Comparison of ENCODE assay signal across 12 cellular contexts in genomic region chr19:5829567-5830315, GRCh38. TPM values are rescaled to one million over a fixed set of nuclear protein-coding genes. Genes with fewer than 3 reads are reported as not detected.
DNase-seq lines count a peak whose midpoint lies in the region; ATAC-seq and TF ChIP-seq lines count a peak whose summit lies in the region.
"Had no signal": no experiment of that assay in that cellular context is flagged by ENCODE, and none has a peak within 500 bp of the region (broad histone marks: within the 10 kb centered on the region; RNA-seq: fewer than 3 reads in every experiment).

No MANE protein-coding gene starts in this region.

- peak overlapping the region; percentile 97 for H3K27ac ChIP-seq in SK-N-MC
- H3K27ac ChIP-seq: neutrophil, SJCRH30 had no signal

- BruUV-seq in Calu3 (replicated peaks; lab: Mats Ljungman, UMichigan) = no TSS peak

- TF ChIP-seq CTCF in fibroblast of villous mesenchyme (IDR thresholded peaks at IDR 0.05; ENCODE audit: insufficient read depth, low read depth, low read length) = no peak
- no peak for TF ChIP-seq CTCF in Calu3 (IDR thresholded peaks at IDR 0.05; ENCODE audit: unreplicated experiment)

- ATAC-seq in activated T-cell treated with anti-CD3 and anti-CD28 coated beads, Interleukin-2, amount 50 U/mL, for 72 hours (replicated peaks in 1 of 2) = no peak
- no peak for ATAC-seq in GM18505 (IDR thresholded peaks at IDR 0.05; ENCODE audit: unreplicated experiment)

- no peaks in the 10 kb centered on the region for H3K9me3 ChIP-seq in SK-N-MC (ENCODE audit: low read depth, low read length)
- H3K9me3 ChIP-seq: neutrophil, SJCRH30 had no signal

- H3K36me3 Mint-ChIP-seq in activated T-cell treated with anti-CD3 and anti-CD28 coated beads, Interleukin-2, amount 50 U/mL, for 72 hours (ENCODE audit: insufficient read depth in 2 of 2) = peaks cover 2% of the 10 kb centered on the region in 2 donors
- peaks cover 12% of the 10 kb centered on the region for H3K36me3 Mint-ChIP-seq in Calu3 (ENCODE audit: insufficient read depth, unreplicated experiment)

- H3K9ac ChIP-seq in SK-N-MC (ENCODE audit: insufficient read length) = no peak overlapping the region

- intact Hi-C loops in Calu3 (cut with micrococcal nuclease; ENCODE audit: unreplicated experiment) = no loop called here

- no peaks in the 10 kb centered on the region for H3K9me3 Mint-ChIP-seq in activated T-cell treated with anti-CD3 and anti-CD28 coated beads, Interleukin-2, amount 50 U/mL, for 72 hours
- no peaks in the 10 kb centered on the region for H3K9me3 Mint-ChIP-seq in Calu3 (ENCODE audit: low read depth, unreplicated experiment)

- H3K36me3 ChIP-seq in SK-N-MC (ENCODE audit: insufficient read depth, low read length) = no peaks in the 10 kb centered on the region
- H3K36me3 ChIP-seq: neutrophil, SJCRH30 had no signal

- CTCF ChIA-PET in Calu3 (lab: Charles Lee) = interaction anchor here (0.6 kb wide), 1 partner anchor 8 kb away, joined by 3 read pairs; no protein-coding TSS in a partner anchor

- TF ChIP-seq POLR2A in GM18505 (IDR thresholded peaks at IDR 0.05; ENCODE audit: borderline replicate concordance, extremely low read depth, insufficient read depth, insufficient read length) = no peak

- no peak for DNase-seq in activated T-cell treated with anti-CD3 and anti-CD28 coated beads, Interleukin-2, amount 50 U/mL, for 72 hours
- no peak for DNase-seq in activated T-cell treated with anti-CD3 and anti-CD28 coated beads, Interleukin-2, amount 50 U/mL, for 1 hour
- DNase-seq in SK-N-MC (ENCODE audit: low read depth, low spot score) (no peak), fibroblast of villous mesenchyme (ENCODE audit: low read depth) (no peak), skeletal muscle cell (ENCODE audit: low read depth) (no peak), Calu3 (no peak), ACHN (no peak)
- DNase-seq: dermis blood vessel endothelial cell had no signal

- peak overlapping the region; percentile 71 to 97 for H3K4me3 Mint-ChIP-seq in activated T-cell treated with anti-CD3 and anti-CD28 coated beads, Interleukin-2, amount 50 U/mL, for 72 hours
- H3K4me3 Mint-ChIP-seq in Calu3 (ENCODE audit: low read depth, unreplicated experiment) = no peak overlapping the region

- in situ Hi-C loops in ACHN (cut with HindIII; ENCODE audit: low pct_ligation_motif_present, low pct_unique_long_range_greater_than_20kb, low sequenced_read_pairs) = no loop called here

- no peaks in the 10 kb centered on the region for H3K27me3 Mint-ChIP-seq in activated T-cell treated with anti-CD3 and anti-CD28 coated beads, Interleukin-2, amount 50 U/mL, for 72 hours (ENCODE audit: low read depth)
- no peaks in the 10 kb centered on the region for H3K27me3 Mint-ChIP-seq in Calu3 (ENCODE audit: unreplicated experiment)

- H3K4me3 ChIP-seq in SK-N-MC (peak overlapping the region; percentile 87), fibroblast of villous mesenchyme (ENCODE audit: low read depth, low read length) (peak overlapping the region; percentile 86), skeletal muscle cell (ENCODE audit: low read depth, low read length) (peak overlapping the region; percentile 81)

- H3K4me1 Mint-ChIP-seq in activated T-cell treated with anti-CD3 and anti-CD28 coated beads, Interleukin-2, amount 50 U/mL, for 72 hours (ENCODE audit: low read depth) = peaks cover 8% of the 10 kb centered on the region
- H3K4me1 Mint-ChIP-seq in Calu3 (ENCODE audit: low read depth, unreplicated experiment) = no peaks in the 10 kb centered on the region

- peak overlapping the region; percentile 83 for H3K27ac Mint-ChIP-seq in activated T-cell treated with anti-CD3 and anti-CD28 coated beads, Interleukin-2, amount 50 U/mL, for 72 hours
- H3K27ac Mint-ChIP-seq in Calu3 (ENCODE audit: unreplicated experiment) = no peak overlapping the region

RNA-seq across cellular contexts. Expression of gene FUT6, which starts 9.8 kb away (rescaled TPM):
- total RNA-seq in activated T-cell treated with anti-CD3 and anti-CD28 coated beads, Interleukin-2, amount 50 U/mL, for 72 hours = under 1 TPM in 1 of 2 donors, not detected in 1; 0.21 TPM
- total RNA-seq in fibroblast of villous mesenchyme (not detected in 2 replicates), Calu3 (2022) (1.8 and 2.8 TPM in 2 replicates)
- total RNA-seq: activated CD8-positive, alpha-beta memory T cell treated with anti-CD3 and anti-CD28 coated beads for 36 hours; dermis blood vessel endothelial cell had no signal

RNA-seq across cellular contexts. Expression of gene FUT3, which starts 21.5 kb away (rescaled TPM):
- total RNA-seq in activated T-cell treated with anti-CD3 and anti-CD28 coated beads, Interleukin-2, amount 50 U/mL, for 72 hours = 1 to 10 TPM; 1.7 to 3.6 TPM
- total RNA-seq in fibroblast of villous mesenchyme (under 0.01 TPM in 1 of 2 replicates, not detected in the other), Calu3 (2022) (15.6 and 18.6 TPM in 2 replicates)
- total RNA-seq: activated CD8-positive, alpha-beta memory T cell treated with anti-CD3 and anti-CD28 coated beads for 36 hours; dermis blood vessel endothelial cell had no signal

RNA-seq across cellular contexts. Expression of gene NRTN, which starts 24.9 kb away (rescaled TPM):
- 1 to 10 TPM; 2.7 to 3.7 TPM for total RNA-seq in activated T-cell treated with anti-CD3 and anti-CD28 coated beads, Interleukin-2, amount 50 U/mL, for 72 hours
- total RNA-seq in fibroblast of villous mesenchyme (0.32 TPM in 1 of 2 replicates, not detected in the other), Calu3 (2022) (3.9 and 5.4 TPM in 2 replicates)

RNA-seq across cellular contexts. Expression of gene DUS3L, which starts 38.8 kb away (rescaled TPM):
- 10 to 100 TPM; 40.7 to 55.8 TPM for total RNA-seq in activated T-cell treated with anti-CD3 and anti-CD28 coated beads, Interleukin-2, amount 50 U/mL, for 72 hours
- total RNA-seq in fibroblast of villous mesenchyme = 15.8 and 19.9 TPM in 2 replicates
- 33.2 and 35.5 TPM in 2 replicates for total RNA-seq in Calu3 (2022)

RNA-seq across cellular contexts. Expression of gene FUT5, which starts 40.6 kb away (rescaled TPM):
- 1 to 10 TPM in 1 of 2 donors, under 1 TPM in 1; 0.44 to 1.7 TPM for total RNA-seq in activated T-cell treated with anti-CD3 and anti-CD28 coated beads, Interleukin-2, amount 50 U/mL, for 72 hours
- total RNA-seq in fibroblast of villous mesenchyme (not detected in 2 replicates), Calu3 (2022) (not detected in 2 replicates)
- total RNA-seq: activated CD8-positive, alpha-beta memory T cell treated with anti-CD3 and anti-CD28 coated beads for 36 hours; dermis blood vessel endothelial cell had no signal
